Comparison of ENCODE assay signal across 8 cellular contexts in genomic region chr5:151315998-151316597, GRCh38. TPM values are rescaled to one million over a fixed set of nuclear protein-coding genes. Genes with fewer than 3 reads are reported as not detected.
DNase-seq lines count a peak whose midpoint lies in the region; ATAC-seq and TF ChIP-seq lines count a peak whose summit lies in the region.

No MANE protein-coding gene starts in this region.

- no peak for TF ChIP-seq POLR2A in uterus (IDR thresholded peaks at IDR 0.05)

- peak; percentile 47 to 73 (median 54) for TF ChIP-seq CTCF in uterus (IDR thresholded peaks at IDR 0.05)

- no peak overlapping the region for H3K27ac Mint-ChIP-seq in activated T-helper 17 cell treated with anti-CD3 and anti-CD28 coated beads, Interleukin-2, amount 50 U/mL, for 72 hours

- H3K36me3 ChIP-seq in uterus = no peaks in the 10 kb centered on the region

- H3K9me3 ChIP-seq in uterus = no peaks in the 10 kb centered on the region

- DNase-seq in COR-L47 (lab: John Stamatoyannopoulos, UW) (peak; percentile 67), OCI-M2 (lab: John Stamatoyannopoulos, UW; ENCODE audit: unreplicated experiment) (peak; percentile 13), germinal center (ENCODE audit: low spot score) (peak; percentile 67), pons (ENCODE audit: low spot score) (peak; percentile 56), uterus (peak; percentile 58 to 59)

- no peaks in the 10 kb centered on the region for H3K36me3 Mint-ChIP-seq in activated T-helper 17 cell treated with anti-CD3 and anti-CD28 coated beads, Interleukin-2, amount 50 U/mL, for 72 hours (ENCODE audit: low read depth)

- ATAC-seq in GM19023 (IDR thresholded peaks at IDR 0.05; ENCODE audit: unreplicated experiment) (peak; percentile 55), HG03342 (IDR thresholded peaks at IDR 0.05; ENCODE audit: unreplicated experiment) (peak; percentile 76)
- peak; percentile 79 for ATAC-seq in activated T-helper 17 cell treated with anti-CD3 and anti-CD28 coated beads, Interleukin-2, amount 50 U/mL, for 72 hours (replicated peaks)

- H3K27me3 Mint-ChIP-seq in activated T-helper 17 cell treated with anti-CD3 and anti-CD28 coated beads, Interleukin-2, amount 50 U/mL, for 72 hours = peaks cover 16% of the 10 kb centered on the region

- intact Hi-C loops in uterus (cut with DNase I; ENCODE audit: low total_unique reads) = no loop called here

- peaks cover 4% of the 10 kb centered on the region for H3K4me1 Mint-ChIP-seq in activated T-helper 17 cell treated with anti-CD3 and anti-CD28 coated beads, Interleukin-2, amount 50 U/mL, for 72 hours

- H3K4me3 Mint-ChIP-seq in activated T-helper 17 cell treated with anti-CD3 and anti-CD28 coated beads, Interleukin-2, amount 50 U/mL, for 72 hours = no peak overlapping the region

- no peak overlapping the region for H3K27ac ChIP-seq in uterus

- H3K9me3 Mint-ChIP-seq in activated T-helper 17 cell treated with anti-CD3 and anti-CD28 coated beads, Interleukin-2, amount 50 U/mL, for 72 hours = peaks cover 4% of the 10 kb centered on the region

- H3K4me3 ChIP-seq in uterus = no peak overlapping the region

- no peaks in the 10 kb centered on the region for H3K27me3 ChIP-seq in uterus

- no peaks in the 10 kb centered on the region for H3K4me1 ChIP-seq in uterus

RNA-seq across cellular contexts. Expression of gene SLC36A3, which starts 12.5 kb away (rescaled TPM):
- total RNA-seq in activated T-helper 17 cell treated with anti-CD3 and anti-CD28 coated beads, Interleukin-2, amount 50 U/mL, for 72 hours = not detected
- total RNA-seq in uterus = not detected

RNA-seq across cellular contexts. Expression of gene SLC36A2, which starts 31.3 kb away (rescaled TPM):
- total RNA-seq in activated T-helper 17 cell treated with anti-CD3 and anti-CD28 coated beads, Interleukin-2, amount 50 U/mL, for 72 hours = not detected
- not detected for total RNA-seq in uterus

Comparison
In these comparisons a context has a peak if more than half of its experiments do, and no peak if none do; other contexts are left out.
1. DNase-seq: peak in every context shown above with its lines; median percentile 67 in COR-L47; 67 in germinal center; 58 in uterus; 56 in pons; 13 in OCI-M2.